15 cellular contexts compared by ENCODE assay signal in genomic region chr9:115250646-115251045, GRCh38.
A peak's percentile ranks its signal among the peaks of the same experiment; 100 is the strongest.
DNase-seq lines count a peak whose midpoint lies in the region; ATAC-seq, FAIRE-seq and TF ChIP-seq lines count a peak whose summit lies in the region.
"Had no signal": no experiment of that assay in that cellular context is flagged by ENCODE, and none has a peak within 500 bp of the region (broad histone marks: within the 10 kb centered on the region; RNA-seq: fewer than 3 reads in every experiment).

No MANE protein-coding gene starts in this region.

- CTCF ChIA-PET in activated CD8-positive, alpha-beta T cell treated with anti-CD3 and anti-CD28 coated beads for 36 hours (lab: Charles Lee) = no interaction called here
- CTCF ChIA-PET in activated CD4-positive, alpha-beta T cell treated with anti-CD3 and anti-CD28 coated beads, Interleukin-2, amount 10 ng/mL, durations not matched to agents 7 days and 5 days (lab: Charles Lee) = no interaction called here

- DNase-seq in HTR-8/SVneo (ENCODE audit: insufficient read length, low spot score) = peak; percentile 37
- peak; percentile 99 for DNase-seq in bronchial epithelial cell (ENCODE audit: low read depth)
- DNase-seq in left lung = no peak
- DNase-seq in activated CD8-positive, alpha-beta T cell treated with anti-CD3 and anti-CD28 coated beads for 36 hours = no peak
- DNase-seq in activated CD4-positive, alpha-beta T cell treated with anti-CD3 and anti-CD28 coated beads, Interleukin-2, amount 10 ng/mL, durations not matched to agents 7 days and 5 days = no peak
- DNase-seq in activated gamma-delta T cell treated with Interleukin-2 at 50 U/mL for 16 hours = no peak
- DNase-seq in vagina (ENCODE audit: extremely low spot score in 2 of 2) = no peak
- DNase-seq: activated naive CD8-positive, alpha-beta T cell treated with anti-CD3 and anti-CD28 coated beads, Interleukin-2, amount 10 ng/mL, durations not matched to agents 7 days and 5 days; left ventricle myocardium inferior; NCI-H1048; NCI-H82 had no signal

- H3K4me3 ChIP-seq in ACC112 (ENCODE audit: low read depth, low read length) = no peak overlapping the region
- no peak overlapping the region for H3K4me3 ChIP-seq in bronchial epithelial cell (ENCODE audit: low read depth, low read length)
- no peak overlapping the region for H3K4me3 ChIP-seq in left lung
- H3K4me3 ChIP-seq in vagina = no peak overlapping the region
- H3K4me3 ChIP-seq: left ventricle myocardium inferior had no signal

- POLR2A ChIA-PET in activated CD8-positive, alpha-beta T cell treated with anti-CD3 and anti-CD28 coated beads for 36 hours (lab: Charles Lee) = no interaction called here
- POLR2A ChIA-PET in activated CD4-positive, alpha-beta T cell treated with anti-CD3 and anti-CD28 coated beads, Interleukin-2, amount 10 ng/mL, durations not matched to agents 7 days and 5 days (lab: Charles Lee) = no interaction called here

- H3K79me2 ChIP-seq in ACC112 (ENCODE audit: control insufficient read depth, insufficient read depth, low read length, unreplicated experiment) = no peaks in the 10 kb centered on the region

- intact Hi-C loops in left lung (cut with DNase I) (no loop called here), vagina (cut with DNase I) (no loop called here)
- intact Hi-C loops in activated CD8-positive, alpha-beta T cell treated with anti-CD3 and anti-CD28 coated beads for 36 hours (cut with micrococcal nuclease) = no loop called here

- peak; percentile 60 for ATAC-seq in left lung
- ATAC-seq in activated CD8-positive, alpha-beta T cell treated with anti-CD3 and anti-CD28 coated beads for 36 hours = no peak
- ATAC-seq: sciatic nerve had no signal

- peak overlapping the region; percentile 86 for H3K27ac ChIP-seq in ACC112 (ENCODE audit: low read depth, low read length)
- no peak overlapping the region for H3K27ac ChIP-seq in left lung
- H3K27ac ChIP-seq in vagina = no peak overlapping the region
- H3K27ac ChIP-seq: left ventricle myocardium inferior had no signal

- H3K4me1 Mint-ChIP-seq in activated CD8-positive, alpha-beta T cell treated with anti-CD3 and anti-CD28 coated beads for 36 hours (ENCODE audit: low read depth) = no peaks in the 10 kb centered on the region
- no peaks in the 10 kb centered on the region for H3K4me1 Mint-ChIP-seq in activated CD4-positive, alpha-beta T cell treated with anti-CD3 and anti-CD28 coated beads, Interleukin-2, amount 10 ng/mL, durations not matched to agents 7 days and 5 days
- H3K4me1 Mint-ChIP-seq: activated naive CD8-positive, alpha-beta T cell treated with anti-CD3 and anti-CD28 coated beads, Interleukin-2, amount 10 ng/mL, durations not matched to agents 7 days and 5 days; B cell had no signal

- H3K9me3 ChIP-seq in left lung (peaks cover 0 to 5% of the 10 kb centered on the region in 2 donors), vagina (no peaks in the 10 kb centered on the region)

- H2AFZ ChIP-seq in ACC112 (ENCODE audit: low read length, unreplicated experiment) = peak overlapping the region; percentile 5

- H3K36me3 ChIP-seq in ACC112 (ENCODE audit: insufficient read depth, low read length) = no peaks in the 10 kb centered on the region
- H3K36me3 ChIP-seq in bronchial epithelial cell (ENCODE audit: control insufficient read depth, insufficient read depth, low read length) = no peaks in the 10 kb centered on the region
- no peaks in the 10 kb centered on the region for H3K36me3 ChIP-seq in left lung
- no peaks in the 10 kb centered on the region for H3K36me3 ChIP-seq in vagina
- H3K36me3 ChIP-seq: left ventricle myocardium inferior had no signal

- H3K36me3 Mint-ChIP-seq in activated CD8-positive, alpha-beta T cell treated with anti-CD3 and anti-CD28 coated beads for 36 hours (ENCODE audit: low read depth) = no peaks in the 10 kb centered on the region
- H3K36me3 Mint-ChIP-seq in activated CD4-positive, alpha-beta T cell treated with anti-CD3 and anti-CD28 coated beads, Interleukin-2, amount 10 ng/mL, durations not matched to agents 7 days and 5 days (ENCODE audit: low read depth) = no peaks in the 10 kb centered on the region
- H3K36me3 Mint-ChIP-seq: activated naive CD8-positive, alpha-beta T cell treated with anti-CD3 and anti-CD28 coated beads, Interleukin-2, amount 10 ng/mL, durations not matched to agents 7 days and 5 days had no signal

- H3K27me3 ChIP-seq in ACC112 (ENCODE audit: insufficient read depth, low read length) (no peaks in the 10 kb centered on the region), bronchial epithelial cell (ENCODE audit: control insufficient read depth, insufficient read depth, low read length) (no peaks in the 10 kb centered on the region), left lung (no peaks in the 10 kb centered on the region), vagina (no peaks in the 10 kb centered on the region)

- no peak for TF ChIP-seq POLR2A in vagina (IDR thresholded peaks at IDR 0.05)

- FAIRE-seq in HTR-8/SVneo (lab: Jason Lieb, UNC) = no peak
- FAIRE-seq in bronchial epithelial cell (lab: Jason Lieb, UNC) = peak; percentile 98
- FAIRE-seq: endometrium had no signal

- H3K27ac Mint-ChIP-seq in activated CD8-positive, alpha-beta T cell treated with anti-CD3 and anti-CD28 coated beads for 36 hours = no peak overlapping the region
- no peak overlapping the region for H3K27ac Mint-ChIP-seq in activated CD4-positive, alpha-beta T cell treated with anti-CD3 and anti-CD28 coated beads, Interleukin-2, amount 10 ng/mL, durations not matched to agents 7 days and 5 days
- H3K27ac Mint-ChIP-seq: activated naive CD8-positive, alpha-beta T cell treated with anti-CD3 and anti-CD28 coated beads, Interleukin-2, amount 10 ng/mL, durations not matched to agents 7 days and 5 days; B cell had no signal

- peaks cover 15% of the 10 kb centered on the region for H3K27me3 Mint-ChIP-seq in activated CD8-positive, alpha-beta T cell treated with anti-CD3 and anti-CD28 coated beads for 36 hours
- H3K27me3 Mint-ChIP-seq in activated CD4-positive, alpha-beta T cell treated with anti-CD3 and anti-CD28 coated beads, Interleukin-2, amount 10 ng/mL, durations not matched to agents 7 days and 5 days = peaks cover 5% of the 10 kb centered on the region

- no peak overlapping the region for H3K4me3 Mint-ChIP-seq in activated CD8-positive, alpha-beta T cell treated with anti-CD3 and anti-CD28 coated beads for 36 hours
- H3K4me3 Mint-ChIP-seq in activated CD4-positive, alpha-beta T cell treated with anti-CD3 and anti-CD28 coated beads, Interleukin-2, amount 10 ng/mL, durations not matched to agents 7 days and 5 days = no peak overlapping the region
- H3K4me3 Mint-ChIP-seq: activated naive CD8-positive, alpha-beta T cell treated with anti-CD3 and anti-CD28 coated beads, Interleukin-2, amount 10 ng/mL, durations not matched to agents 7 days and 5 days; B cell had no signal

- TF ChIP-seq CTCF in bronchial epithelial cell (IDR thresholded peaks at IDR 0.05; ENCODE audit: insufficient read depth, low read length, severe bottlenecking) = no peak
- no peak for TF ChIP-seq CTCF in left lung (IDR thresholded peaks at IDR 0.05)
- no peak for TF ChIP-seq CTCF in activated CD8-positive, alpha-beta T cell treated with anti-CD3 and anti-CD28 coated beads for 36 hours (IDR thresholded peaks at IDR 0.05)
- TF ChIP-seq CTCF in vagina (IDR thresholded peaks at IDR 0.05) = no peak

- peaks cover 19% of the 10 kb centered on the region for H3K4me1 ChIP-seq in ACC112 (ENCODE audit: control insufficient read depth, insufficient read depth, low read length, unreplicated experiment)
- no peaks in the 10 kb centered on the region for H3K4me1 ChIP-seq in left lung
- no peaks in the 10 kb centered on the region for H3K4me1 ChIP-seq in vagina
- H3K4me1 ChIP-seq: left ventricle myocardium inferior had no signal

- H3K9me3 Mint-ChIP-seq in activated CD8-positive, alpha-beta T cell treated with anti-CD3 and anti-CD28 coated beads for 36 hours = peaks cover 2% of the 10 kb centered on the region
- peaks cover 2% of the 10 kb centered on the region for H3K9me3 Mint-ChIP-seq in activated CD4-positive, alpha-beta T cell treated with anti-CD3 and anti-CD28 coated beads, Interleukin-2, amount 10 ng/mL, durations not matched to agents 7 days and 5 days
- H3K9me3 Mint-ChIP-seq: activated naive CD8-positive, alpha-beta T cell treated with anti-CD3 and anti-CD28 coated beads, Interleukin-2, amount 10 ng/mL, durations not matched to agents 7 days and 5 days had no signal

Comparison
In these comparisons a context has a peak if more than half of its experiments do, and no peak if none do; other contexts are left out.
1. DNase-seq: peak in HTR-8/SVneo (single experiment) and bronchial epithelial cell (single experiment); none in left lung (0 of 2), activated CD8-positive, alpha-beta T cell treated with anti-CD3 and anti-CD28 coated beads for 36 hours (single experiment), activated CD4-positive, alpha-beta T cell treated with anti-CD3 and anti-CD28 coated beads, Interleukin-2, amount 10 ng/mL, durations not matched to agents 7 days and 5 days (single experiment), activated gamma-delta T cell treated with Interleukin-2 at 50 U/mL for 16 hours (single experiment) and vagina (0 of 2).